In the genomic region with DNA sequence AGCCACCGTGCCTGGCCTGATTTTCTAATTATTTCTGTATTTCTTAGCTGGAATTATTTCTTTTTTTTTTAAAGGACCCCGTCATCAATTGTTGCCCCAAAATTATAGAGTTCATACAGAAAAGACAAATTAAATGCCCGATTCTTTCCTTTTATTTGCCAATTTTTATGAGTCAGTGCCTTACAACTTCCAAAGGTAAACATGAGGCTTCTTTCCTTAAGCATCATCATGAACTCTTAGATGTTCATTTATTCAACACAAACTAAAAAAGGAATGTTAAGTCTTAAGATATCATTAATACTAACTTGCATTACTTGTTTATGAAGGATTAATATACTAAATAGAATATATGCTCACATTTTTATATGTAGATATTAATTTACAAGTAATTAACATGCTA, we compare ENCODE assay signal across 15 cellular contexts. TPM values are rescaled to one million over a fixed set of nuclear protein-coding genes. Genes with fewer than 3 reads are reported as not detected.
DNase-seq lines count a peak whose midpoint lies in the region; ATAC-seq and TF ChIP-seq lines count a peak whose summit lies in the region.
"Had no signal": no experiment of that assay in that cellular context is flagged by ENCODE, and none has a peak within 500 bp of the region (broad histone marks: within the 10 kb centered on the region; RNA-seq: fewer than 3 reads in every experiment).

No MANE protein-coding gene starts in this region.

- peaks cover 16% of the 10 kb centered on the region for H3K9me1 ChIP-seq in IMR-90 (ENCODE audit: insufficient read depth, low read length)

- H3K4me3 ChIP-seq in IMR-90 (ENCODE audit: insufficient read depth, low read depth, low read length), result no peak overlapping the region
- H3K4me3 ChIP-seq in esophagus squamous epithelium, result no peak overlapping the region
- H3K4me3 ChIP-seq in osteoblast (ENCODE audit: insufficient read depth, low read length), result no peak overlapping the region
- no peak overlapping the region for H3K4me3 ChIP-seq in suprapubic skin
- H3K4me3 ChIP-seq: GM23338 had no signal

- peak overlapping the region; percentile 92 for H3K27ac ChIP-seq in IMR-90 (ENCODE audit: insufficient read depth, low read length)
- peak overlapping the region in 3 of 4 donors; percentile 34 to 69 (median 60) for H3K27ac ChIP-seq in esophagus squamous epithelium
- no peak overlapping the region for H3K27ac ChIP-seq in osteoblast (ENCODE audit: low read depth, low read length)
- H3K27ac ChIP-seq in suprapubic skin, result no peak overlapping the region

- H3K4me2 ChIP-seq in IMR-90 (ENCODE audit: low read depth, low read length) (no peak overlapping the region), osteoblast (ENCODE audit: insufficient read depth, low read length) (no peak overlapping the region)
- H3K4me2 ChIP-seq: GM23338 had no signal

- H3K4ac ChIP-seq in IMR-90 (ENCODE audit: low read depth, low read length), result no peak overlapping the region

- peaks cover 10% of the 10 kb centered on the region for H3K36me3 ChIP-seq in IMR-90 (ENCODE audit: control insufficient read depth, insufficient read depth, low read length)
- peaks cover 0 to 51% (median 0%) of the 10 kb centered on the region in 3 donors for H3K36me3 ChIP-seq in esophagus squamous epithelium
- peaks cover 41% of the 10 kb centered on the region for H3K36me3 ChIP-seq in osteoblast (ENCODE audit: insufficient read depth, low read length)
- H3K36me3 ChIP-seq in suprapubic skin, result peaks cover 27% of the 10 kb centered on the region

- no TSS peak for BruUV-seq in IMR-90 (replicated peaks; lab: Mats Ljungman, UMichigan)

- H4K20me1 ChIP-seq in IMR-90 (ENCODE audit: insufficient read depth, low read length) (peaks cover 5% of the 10 kb centered on the region; the same call in 1 of the 2 replicates), osteoblast (ENCODE audit: insufficient read depth, low read length) (no peaks in the 10 kb centered on the region)

- no peak overlapping the region for H4K5ac ChIP-seq in IMR-90 (ENCODE audit: low read depth, low read length)

- DNase-seq in IMR-90, result peak; percentile 73
- no peak for DNase-seq in esophagus squamous epithelium (lab: John Stamatoyannopoulos, UW)
- peak; percentile 26 for DNase-seq in osteoblast (ENCODE audit: insufficient read length, low spot score, missing footprints)
- DNase-seq in suprapubic skin (ENCODE audit: low spot score in 2 of 2), result no peak
- DNase-seq: C1 segment of cervical spinal cord; Calu3; CD4-positive, alpha-beta memory T cell; COR-L47; DMS53; DMS79 treated with DMSO at 0.1 percent for 48 hours; H9; HFFc6 had no signal

- H2AK9ac ChIP-seq in IMR-90 (replicated peaks; ENCODE audit: low read depth, low read length, poor library complexity), result no peak overlapping the region

- ATAC-seq in IMR-90 (ENCODE audit: low read depth) (peak; percentile 76), GM21390 (IDR thresholded peaks at IDR 0.05; ENCODE audit: unreplicated experiment) (no peak), HG03196 (IDR thresholded peaks at IDR 0.05; ENCODE audit: unreplicated experiment) (no peak)
- ATAC-seq: GM23338 had no signal

- H3K4me1 ChIP-seq in IMR-90 (ENCODE audit: control insufficient read depth, insufficient read depth, low read length) (peaks cover 11% of the 10 kb centered on the region), esophagus squamous epithelium (peaks cover 0 to 9% (median 0%) of the 10 kb centered on the region in 3 donors), osteoblast (ENCODE audit: insufficient read depth, low read length) (no peaks in the 10 kb centered on the region), suprapubic skin (no peaks in the 10 kb centered on the region)

- H3K79me2 ChIP-seq in osteoblast (ENCODE audit: insufficient read depth, low read length), result peaks cover 7% of the 10 kb centered on the region

- H2BK120ac ChIP-seq in IMR-90 (ENCODE audit: low read depth, low read length), result no peak overlapping the region; the same call in 1 of the 2 replicates

- H4K91ac ChIP-seq in IMR-90 (ENCODE audit: insufficient read depth, low read depth, low read length), result no peak overlapping the region

- peaks cover 17 to 45% of the 10 kb centered on the region in 2 experiments for H3K79me1 ChIP-seq in IMR-90 (ENCODE audit: low read depth in 1 of 2, low read length in 2 of 2)

- no peak for TF ChIP-seq POLR2A in IMR-90 (IDR thresholded peaks at IDR 0.05; ENCODE audit: low read depth, low read length)
- no peak for TF ChIP-seq POLR2A in esophagus squamous epithelium (IDR thresholded peaks at IDR 0.05)
- TF ChIP-seq POLR2A in suprapubic skin (IDR thresholded peaks at IDR 0.05), result no peak

- POLR2A ChIA-PET in IMR-90 (lab: Charles Lee; ENCODE audit: unreplicated experiment), result no interaction called here

- 0 out of 3 replicates have a peak overlapping the region, but pooled peaks have one; percentile 84 for H2BK15ac ChIP-seq in IMR-90 (ENCODE audit: low read depth, low read length)

- no peak overlapping the region for H3K23ac ChIP-seq in IMR-90 (ENCODE audit: low read depth, low read length)

- TF ChIP-seq CTCF in IMR-90 (conservative IDR thresholded peaks at IDR 0.05; ENCODE audit: low read depth, low read length) (no peak), esophagus squamous epithelium (IDR thresholded peaks at IDR 0.05) (no peak), osteoblast (IDR thresholded peaks at IDR 0.05; ENCODE audit: extremely low read depth, low read depth, low read length) (no peak), suprapubic skin (IDR thresholded peaks at IDR 0.05) (no peak)

- H3K9me3 ChIP-seq in IMR-90 (ENCODE audit: control insufficient read depth, insufficient read depth, low read length), result no peaks in the 10 kb centered on the region
- no peaks in the 10 kb centered on the region for H3K9me3 ChIP-seq in esophagus squamous epithelium
- H3K9me3 ChIP-seq in osteoblast (ENCODE audit: low read depth, low read length), result no peaks in the 10 kb centered on the region
- no peaks in the 10 kb centered on the region for H3K9me3 ChIP-seq in suprapubic skin

- peak overlapping the region; percentile 79 for H2BK5ac ChIP-seq in IMR-90 (ENCODE audit: low read depth, low read length, poor library complexity, severe bottlenecking)

- no peak overlapping the region for H3K56ac ChIP-seq in IMR-90 (ENCODE audit: extremely low read depth, insufficient read depth, low read length)

- CTCF ChIA-PET in IMR-90 (lab: Yijun Ruan, JAX), result no interaction called here

- H3K14ac ChIP-seq in IMR-90 (replicated peaks; ENCODE audit: low read depth, low read length), result no peak overlapping the region

- WGBS in IMR-90 (ENCODE audit: extremely low coverage in 2 of 2, insufficient read length in 1 of 2), 2 experiments, result 0% methylated on average over 1 of the region's 3 CpGs; no CpG with 5 or more reads in 1 of the 2 experiments
- WGBS in esophagus squamous epithelium, 2 donors, result 80 to 82% methylated on average over 3 of the region's 3 CpGs
- WGBS in suprapubic skin, result 90% methylated on average over 3 of the region's 3 CpGs

- H3K27me3 ChIP-seq in IMR-90 (ENCODE audit: control insufficient read depth, insufficient read depth, low read length) (no peaks in the 10 kb centered on the region), esophagus squamous epithelium (no peaks in the 10 kb centered on the region), osteoblast (ENCODE audit: insufficient read depth, low read length) (no peaks in the 10 kb centered on the region), suprapubic skin (no peaks in the 10 kb centered on the region)

- TF ChIP-seq EP300 in suprapubic skin (IDR thresholded peaks at IDR 0.05), result no peak

- H2BK20ac ChIP-seq in IMR-90 (ENCODE audit: low read depth, low read length), result no peak overlapping the region

- intact Hi-C loops in IMR-90 (cut with micrococcal nuclease), result no loop called here
- intact Hi-C loops in esophagus squamous epithelium (cut with DNase I), result no loop called here

- dilution Hi-C loops in IMR-90 (cut with HindIII; ENCODE audit: low sequenced_read_pairs, unreplicated experiment), result no loop called here

- peak overlapping the region in 1 of 2 experiments; percentile 37; a peak in 1 of 4 replicates for H4K8ac ChIP-seq in IMR-90 (ENCODE audit: low read depth in 2 of 2, low read length in 2 of 2)

- H2AFZ ChIP-seq in IMR-90 (replicated peaks; ENCODE audit: low read length, poor library complexity) (no peak overlapping the region), osteoblast (ENCODE audit: low read length) (no peak overlapping the region)
- H2AFZ ChIP-seq: GM23338 had no signal

- H3K9ac ChIP-seq in IMR-90 (ENCODE audit: low read depth, low read length), result no peak overlapping the region

- no peak for TF ChIP-seq RAD21 in IMR-90 (IDR thresholded peaks at IDR 0.05; ENCODE audit: low read length)

- no peak overlapping the region for H3K18ac ChIP-seq in IMR-90 (ENCODE audit: low read depth, low read length)

- in situ Hi-C loops in IMR-90 (cut with MboI; ENCODE audit: low sequenced_read_pairs), result no loop called here

- H2AK5ac ChIP-seq in IMR-90 (ENCODE audit: low read depth, low read length), result no peak overlapping the region

RNA-seq across cellular contexts. Expression of gene ARHGDIA, which starts 7.2 kb away (rescaled TPM):
- 62.7 and 77.2 TPM in 2 replicates for total RNA-seq in IMR-90 (2012; rRNA removed)
- 324 and 362 TPM in 2 replicates for polyA plus RNA-seq in IMR-90 (2012; rRNA removed)
- 214 and 386 TPM in 2 replicates for polyA plus RNA-seq in IMR-90 (2012; cell fraction: cytosol; rRNA removed)
- 425 and 839 TPM in 2 replicates for polyA plus RNA-seq in IMR-90 (2012; cell fraction: nucleus; rRNA removed; ENCODE audit: low replicate concordance)
- 100 to 1,000 TPM; 166 to 239 (median 176) TPM for total RNA-seq in esophagus squamous epithelium
- 120 and 133 TPM in 2 replicates for total RNA-seq in osteoblast
- 100 to 1,000 TPM; 157 to 202 (median 180) TPM for total RNA-seq in suprapubic skin

RNA-seq across cellular contexts. Expression of gene ALYREF, which starts 13.1 kb away (rescaled TPM):
- 144 and 159 TPM in 2 replicates for total RNA-seq in IMR-90 (2012; rRNA removed)
- 88.6 and 112 TPM in 2 replicates for polyA plus RNA-seq in IMR-90 (2012; rRNA removed)
- polyA plus RNA-seq in IMR-90 (2012; cell fraction: cytosol; rRNA removed), result 102 and 133 TPM in 2 replicates
- polyA plus RNA-seq in IMR-90 (2012; cell fraction: nucleus; rRNA removed; ENCODE audit: low replicate concordance), result 62.2 and 73.2 TPM in 2 replicates
- total RNA-seq in esophagus squamous epithelium, result 100 to 1,000 TPM in 2 of 4 donors, 10 to 100 TPM in 2; 75.3 to 133 (median 95.0) TPM
- total RNA-seq in osteoblast, result 58.0 and 60.1 TPM in 2 replicates
- 100 to 1,000 TPM in 2 of 4 donors, 10 to 100 TPM in 2; 43.0 to 110 (median 96.3) TPM for total RNA-seq in suprapubic skin

RNA-seq across cellular contexts. Expression of gene ANAPC11, which starts 13.2 kb away (rescaled TPM):
- total RNA-seq in IMR-90 (2012; rRNA removed), result 183 and 242 TPM in 2 replicates
- 387 and 508 TPM in 2 replicates for polyA plus RNA-seq in IMR-90 (2012; rRNA removed)
- 1,074 and 1,088 TPM in 2 replicates for polyA plus RNA-seq in IMR-90 (2012; cell fraction: cytosol; rRNA removed)
- 252 and 310 TPM in 2 replicates for polyA plus RNA-seq in IMR-90 (2012; cell fraction: nucleus; rRNA removed; ENCODE audit: low replicate concordance)
- total RNA-seq in esophagus squamous epithelium, result 100 to 1,000 TPM in 3 of 4 donors, 10 to 100 TPM in 1; 92.9 to 133 (median 104) TPM
- total RNA-seq in osteoblast, result 105 and 123 TPM in 2 replicates
- 100 to 1,000 TPM in 3 of 4 donors, 10 to 100 TPM in 1; 73.7 to 135 (median 121) TPM for total RNA-seq in suprapubic skin

RNA-seq across cellular contexts. Expression of gene P4HB, which starts 18.0 kb away (rescaled TPM):
- total RNA-seq in IMR-90 (2012; rRNA removed) (917 and 932 TPM in 2 replicates), esophagus squamous epithelium (1,000 to 10,000 TPM in 3 of 4 donors, 100 to 1,000 TPM in 1; 459 to 2,191 (median 1,569) TPM), osteoblast (1,119 and 1,240 TPM in 2 replicates), suprapubic skin (1,000 to 10,000 TPM in 1 of 4 donors, 100 to 1,000 TPM in 3; 521 to 1,041 (median 898) TPM)
- polyA plus RNA-seq in IMR-90 (2012; rRNA removed), result 530 and 599 TPM in 2 replicates
- 309 and 642 TPM in 2 replicates for polyA plus RNA-seq in IMR-90 (2012; cell fraction: cytosol; rRNA removed)
- 287 and 329 TPM in 2 replicates for polyA plus RNA-seq in IMR-90 (2012; cell fraction: nucleus; rRNA removed; ENCODE audit: low replicate concordance)

RNA-seq across cellular contexts. Expression of gene NPB, which starts 23.7 kb away (rescaled TPM):
- total RNA-seq in IMR-90 (2012; rRNA removed) (under 0.01 TPM in 1 of 2 replicates, not detected in the other), esophagus squamous epithelium (1 to 10 TPM in 3 of 4 donors, under 1 TPM in 1; 0.53 to 7.4 (median 1.5) TPM), osteoblast (under 0.01 TPM in 1 of 2 replicates, not detected in the other), suprapubic skin (under 1 TPM in 1 of 4 donors, not detected in 3; 0.40 TPM)
- 0.51 and 1.2 TPM in 2 replicates for polyA plus RNA-seq in IMR-90 (2012; rRNA removed)
- polyA plus RNA-seq in IMR-90 (2012; cell fraction: cytosol; rRNA removed), result 6.3 and 8.4 TPM in 2 replicates
- polyA plus RNA-seq in IMR-90 (2012; cell fraction: nucleus; rRNA removed; ENCODE audit: low replicate concordance), result 0.63 and 1.9 TPM in 2 replicates
- polyA plus RNA-seq: CD4-positive, alpha-beta memory T cell had no signal

Comparison
In these comparisons a context has a peak if more than half of its experiments do, and no peak if none do; other contexts are left out.
1. DNase-seq: peak in IMR-90 (single experiment) and osteoblast (single experiment); none in esophagus squamous epithelium (single experiment) and suprapubic skin (0 of 2).
2. H3K27ac ChIP-seq: peak in IMR-90 (single experiment) and esophagus squamous epithelium (3 of 4); none in osteoblast (single experiment) and suprapubic skin (single experiment).